In the genomic region with DNA sequence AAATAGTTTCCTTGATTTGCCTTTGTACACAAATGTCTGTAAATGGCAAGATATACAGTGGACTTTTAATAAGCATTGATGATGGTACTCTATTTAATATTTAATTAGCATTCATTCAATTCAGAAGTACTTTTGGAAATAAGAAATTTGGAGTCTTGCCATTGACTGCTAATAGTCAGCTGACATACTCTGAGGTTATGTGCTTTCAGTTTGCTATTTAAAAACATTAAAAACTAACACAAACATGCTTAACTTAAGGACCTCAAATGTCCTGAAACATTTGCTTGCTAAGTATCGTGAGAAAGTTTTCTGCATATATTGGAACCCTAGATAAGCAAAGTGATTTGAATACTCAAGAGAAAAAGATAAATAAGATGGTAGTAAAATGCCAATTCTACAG, we compare ENCODE assay signal across 30 cellular contexts.
"Had no signal": no experiment of that assay in that cellular context is flagged by ENCODE, and none has a peak within 500 bp of the region (broad histone marks: within the 10 kb centered on the region; RNA-seq: fewer than 3 reads in every experiment).

No MANE protein-coding gene starts in this region.

- FAIRE-seq: astrocyte, K562 had no signal

- H3K9me3 Mint-ChIP-seq: activated CD4-positive, alpha-beta memory T cell treated with anti-CD3 and anti-CD28 coated beads, Interleukin-2, amount 10 ng/mL, durations not matched to agents 7 days and 5 days; activated naive CD8-positive, alpha-beta T cell treated with anti-CD3 and anti-CD28 coated beads for 36 hours had no signal

- H3K4me1 Mint-ChIP-seq: activated CD4-positive, alpha-beta memory T cell treated with anti-CD3 and anti-CD28 coated beads, Interleukin-2, amount 10 ng/mL, durations not matched to agents 7 days and 5 days; activated naive CD8-positive, alpha-beta T cell treated with anti-CD3 and anti-CD28 coated beads for 36 hours had no signal

- H3K4me1 ChIP-seq: SJCRH30 had no signal

- H3K4me3 ChIP-seq: body of pancreas, breast epithelium, K562, SJCRH30, SK-N-MC had no signal

- ATAC-seq: activated CD8-positive, alpha-beta memory T cell treated with anti-CD3 and anti-CD28 coated beads, Interleukin-2, amount 10 ng/mL, durations not matched to agents 7 days and 5 days; body of pancreas; K562; Panc1 had no signal

- H3K4me3 Mint-ChIP-seq: activated CD4-positive, alpha-beta memory T cell treated with anti-CD3 and anti-CD28 coated beads, Interleukin-2, amount 10 ng/mL, durations not matched to agents 7 days and 5 days; activated CD8-positive, alpha-beta memory T cell treated with anti-CD3 and anti-CD28 coated beads, Interleukin-2, amount 10 ng/mL, durations not matched to agents 7 days and 5 days; activated naive CD8-positive, alpha-beta T cell treated with anti-CD3 and anti-CD28 coated beads for 36 hours had no signal

- H3K27ac ChIP-seq: body of pancreas, breast epithelium, SJCRH30, SK-N-MC, WERI-Rb-1 had no signal

- DNase-seq: activated CD4-positive, alpha-beta memory T cell treated with anti-CD3 and anti-CD28 coated beads, Interleukin-2, amount 10 ng/mL, durations not matched to agents 7 days and 5 days; activated CD4-positive, alpha-beta T cell treated with anti-CD3 and anti-CD28 coated beads for 1 hour; activated CD4-positive, alpha-beta T cell treated with anti-CD3 and anti-CD28 coated beads for 48 hours; activated CD4-positive, CD25-positive, alpha-beta regulatory T cell; activated CD8-positive, alpha-beta memory T cell treated with anti-CD3 and anti-CD28 coated beads for 24 hours; activated CD8-positive, alpha-beta memory T cell treated with anti-CD3 and anti-CD28 coated beads, Interleukin-2, amount 10 ng/mL, durations not matched to agents 7 days and 5 days; activated CD8-positive, alpha-beta memory T cell treated with anti-CD3 and anti-CD28 coated beads, Interleukin-2, amount 50 U/mL, for 48 hours; activated effector memory CD4-positive, alpha-beta T cell treated with Interleukin-2 at 50 U/mL for 16 hours; activated naive CD4-positive, alpha-beta T cell treated with anti-CD3 and anti-CD28 coated beads, Interleukin-2, amount 50 U/mL, for 16 hours; activated naive CD8-positive, alpha-beta T cell treated with anti-CD3 and anti-CD28 coated beads for 36 hours; activated T-cell treated with anti-CD3 and anti-CD28 coated beads, Interleukin-2, amount 50 U/mL, for 48 hours; body of pancreas; Karpas-422; NCI-H1105; NCI-H1417 treated with DMSO at 0.1 percent for 48 hours; NCI-H1694; NCI-H1930; NCI-H2081 treated with DMSO at 0.1 percent for 48 hours; NCI-H226; NCI-H446 treated with DMSO at 0.1 percent for 48 hours; NCI-H524 treated with DMSO at 0.1 percent for 48 hours; SHP77; SJCRH30; T1000; WERI-Rb-1 had no signal

- H3K27me3 ChIP-seq: body of pancreas, breast epithelium, SJCRH30 had no signal

- H3K36me3 Mint-ChIP-seq: activated CD8-positive, alpha-beta memory T cell treated with anti-CD3 and anti-CD28 coated beads, Interleukin-2, amount 10 ng/mL, durations not matched to agents 7 days and 5 days had no signal

- H3K27ac Mint-ChIP-seq: activated CD4-positive, alpha-beta memory T cell treated with anti-CD3 and anti-CD28 coated beads, Interleukin-2, amount 10 ng/mL, durations not matched to agents 7 days and 5 days; activated CD8-positive, alpha-beta memory T cell treated with anti-CD3 and anti-CD28 coated beads, Interleukin-2, amount 10 ng/mL, durations not matched to agents 7 days and 5 days; activated naive CD8-positive, alpha-beta T cell treated with anti-CD3 and anti-CD28 coated beads for 36 hours had no signal

- H3K9me3 ChIP-seq: body of pancreas, breast epithelium, SJCRH30 had no signal

- H3K36me3 ChIP-seq: breast epithelium, SJCRH30 had no signal

- H3K27me3 Mint-ChIP-seq: activated CD4-positive, alpha-beta memory T cell treated with anti-CD3 and anti-CD28 coated beads, Interleukin-2, amount 10 ng/mL, durations not matched to agents 7 days and 5 days; activated CD8-positive, alpha-beta memory T cell treated with anti-CD3 and anti-CD28 coated beads, Interleukin-2, amount 10 ng/mL, durations not matched to agents 7 days and 5 days; activated naive CD8-positive, alpha-beta T cell treated with anti-CD3 and anti-CD28 coated beads for 36 hours had no signal
